Comparison of ENCODE assay signal across 19 cellular contexts in the genomic region with DNA sequence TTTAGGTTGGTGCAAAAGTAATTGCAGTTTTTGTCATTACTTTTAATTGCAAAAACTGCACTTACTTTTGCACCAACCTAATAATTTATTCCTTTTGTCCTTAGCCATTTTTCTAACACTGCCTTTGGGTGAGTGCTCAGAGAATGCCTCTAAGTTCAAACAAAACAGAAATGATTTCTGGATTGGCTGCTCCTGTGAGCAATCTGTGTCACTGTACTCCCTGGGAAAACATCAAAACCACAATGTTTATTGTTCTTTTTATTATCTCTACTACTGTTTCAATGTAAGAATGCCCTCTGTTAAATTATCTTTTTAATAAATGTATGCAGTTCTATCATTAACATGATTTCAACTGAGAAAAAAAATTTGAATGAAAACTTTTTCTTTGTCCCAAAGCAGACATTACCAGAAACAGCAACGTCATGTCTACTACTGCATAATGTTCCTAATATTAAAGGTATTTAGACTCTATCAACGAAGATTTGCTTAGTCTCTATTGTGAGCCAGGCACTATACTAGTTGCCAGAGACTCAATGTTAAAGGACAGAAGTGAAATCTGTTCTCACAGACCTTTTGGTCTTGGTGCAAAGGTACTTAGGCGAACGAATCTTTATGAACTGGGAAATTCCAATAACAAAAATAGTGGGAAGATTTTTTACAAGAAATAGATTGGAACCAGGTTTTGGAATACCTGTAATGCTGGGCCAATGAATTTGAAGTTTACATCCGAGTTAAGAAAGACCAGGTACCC. TPM values are rescaled to one million over a fixed set of nuclear protein-coding genes. Genes with fewer than 3 reads are reported as not detected.
DNase-seq lines count a peak whose midpoint lies in the region; ATAC-seq, FAIRE-seq and TF ChIP-seq lines count a peak whose summit lies in the region.
"Had no signal": no experiment of that assay in that cellular context is flagged by ENCODE, and none has a peak within 500 bp of the region (broad histone marks: within the 10 kb centered on the region; RNA-seq: fewer than 3 reads in every experiment).

No MANE protein-coding gene starts in this region.

- no peaks in the 10 kb centered on the region for H3K9me3 Mint-ChIP-seq in CD4-positive, alpha-beta T cell
- H3K9me3 Mint-ChIP-seq: activated CD8-positive, alpha-beta T cell treated with anti-CD3 and anti-CD28 coated beads for 36 hours had no signal

- no peak overlapping the region for H3K4me3 ChIP-seq in liver (ENCODE audit: low read depth in 1 of 3, low read length in 3 of 3)
- no peak overlapping the region for H3K4me3 ChIP-seq in HepG2 (replicated peaks in 1 of 3; ENCODE audit: insufficient read depth in 1 of 3, low read depth in 2 of 3, low read length in 3 of 3)

- H3K27me3 ChIP-seq in liver (ENCODE audit: control insufficient read depth in 4 of 4, insufficient read depth in 4 of 4, low read length in 3 of 4), result no peaks in the 10 kb centered on the region
- H3K27me3 ChIP-seq in HepG2 (ENCODE audit: control insufficient read depth in 1 of 2, insufficient read depth in 2 of 2, low read length in 2 of 2), result no peaks in the 10 kb centered on the region
- no peaks in the 10 kb centered on the region for H3K27me3 ChIP-seq in CD4-positive, alpha-beta T cell (ENCODE audit: control insufficient read depth, insufficient read depth, low read length)

- POLR2A ChIA-PET in HepG2 (lab: Yijun Ruan, JAX), result no interaction called here
- POLR2A ChIA-PET in CD4-positive, alpha-beta T cell (lab: Charles Lee), result no interaction called here

- CTCF ChIA-PET in HepG2 (lab: Yijun Ruan, JAX; ENCODE audit: low intra/inter-chr PET ratio, low total read pairs), result no interaction called here
- CTCF ChIA-PET in CD4-positive, alpha-beta T cell (lab: Charles Lee), result no interaction called here

- H3K9me3 ChIP-seq in liver (ENCODE audit: control insufficient read depth in 4 of 4, low read length in 3 of 4), result no peaks in the 10 kb centered on the region
- no peaks in the 10 kb centered on the region for H3K9me3 ChIP-seq in HepG2 (ENCODE audit: low read length)
- H3K9me3 ChIP-seq in CD4-positive, alpha-beta T cell (ENCODE audit: control insufficient read depth, low read length), result no peaks in the 10 kb centered on the region

- BruUV-seq in HepG2 (replicated peaks; lab: Mats Ljungman, UMichigan), result no TSS peak

- peaks cover 4% of the 10 kb centered on the region for H3K4me1 Mint-ChIP-seq in CD4-positive, alpha-beta T cell (ENCODE audit: low read depth)

- intact Hi-C loops in HepG2 (cut with micrococcal nuclease; ENCODE audit: unreplicated experiment), result no loop called here
- intact Hi-C loops in left colon (cut with DNase I, micrococcal nuclease), result no loop called here
- intact Hi-C loops in sciatic nerve (cut with DNase I), result no loop called here
- intact Hi-C loops in CD4-positive, alpha-beta T cell (cut with DNase I, micrococcal nuclease), result loop anchor here in 1 of 2 experiments (10.0 kb wide), 1 partner anchor 497 kb away; the partner anchor contains the start of gene CHST11

- H3K36me3 Mint-ChIP-seq in CD4-positive, alpha-beta T cell (ENCODE audit: low read depth), result no peaks in the 10 kb centered on the region
- H3K36me3 Mint-ChIP-seq: CD14-positive monocyte had no signal

- H3K27ac ChIP-seq in liver (ENCODE audit: low read depth in 1 of 2, low read length in 2 of 2) (peak overlapping the region; percentile 9 to 48), HepG2 (ENCODE audit: extremely low read length, insufficient read depth, low read length) (no peak overlapping the region)
- H3K27ac ChIP-seq in CD4-positive, alpha-beta T cell (ENCODE audit: low read depth, low read length), result no peak overlapping the region
- H3K27ac ChIP-seq: HL-60, WERI-Rb-1 had no signal

- no peak for TF ChIP-seq EP300 in HepG2 (IDR thresholded peaks at IDR 0.05; ENCODE audit: low read depth in 2 of 2, low read length in 2 of 2)
- TF ChIP-seq EP300 in HepG2 (CRISPR knock-in tag; IDR thresholded peaks at IDR 0.05; ENCODE audit: borderline replicate concordance), result no peak

- no peak overlapping the region for H3K27ac Mint-ChIP-seq in CD4-positive, alpha-beta T cell
- H3K27ac Mint-ChIP-seq: activated CD8-positive, alpha-beta T cell treated with anti-CD3 and anti-CD28 coated beads for 36 hours; CD14-positive monocyte had no signal

- H3K36me3 ChIP-seq in liver (ENCODE audit: control insufficient read depth in 4 of 4, insufficient read depth in 3 of 4, low read depth in 1 of 4, low read length in 3 of 4) (no peaks in the 10 kb centered on the region), HepG2 (replicated peaks in 1 of 2; ENCODE audit: control insufficient read depth in 1 of 2, insufficient read depth in 2 of 2, low read length in 2 of 2) (no peaks in the 10 kb centered on the region)
- H3K36me3 ChIP-seq: WERI-Rb-1 had no signal

- TF ChIP-seq RAD21 in liver (IDR thresholded peaks at IDR 0.05) (no peak), HepG2 (CRISPR knock-in tag; IDR thresholded peaks at IDR 0.05) (no peak)

- H2AFZ ChIP-seq in HepG2 (ENCODE audit: low read length), result no peak overlapping the region

- TF ChIP-seq CTCF in liver (IDR thresholded peaks at IDR 0.05; ENCODE audit: low read depth, low read length, missing input control) (no peak), HepG2 (CRISPR knock-in tag; IDR thresholded peaks at IDR 0.05) (no peak)
- no peak for TF ChIP-seq CTCF in CD4-positive, alpha-beta T cell (IDR thresholded peaks at IDR 0.05)

- H3K27me3 Mint-ChIP-seq in CD4-positive, alpha-beta T cell, result no peaks in the 10 kb centered on the region

- H3K4me3 Mint-ChIP-seq in CD4-positive, alpha-beta T cell, result no peak overlapping the region
- H3K4me3 Mint-ChIP-seq: activated CD8-positive, alpha-beta T cell treated with anti-CD3 and anti-CD28 coated beads for 36 hours; CD14-positive monocyte had no signal

- no peak overlapping the region for H3K4me2 ChIP-seq in HepG2 (ENCODE audit: low read depth, low read length)

- FAIRE-seq in HepG2 (lab: Jason Lieb, UNC), result no peak
- FAIRE-seq: colon, keratinocyte had no signal

- H3K79me2 ChIP-seq in HepG2 (ENCODE audit: insufficient read depth, low read length), result no peaks in the 10 kb centered on the region

- ATAC-seq in HepG2 (no peak), left colon (peak; percentile 45), SK-N-SH treated with all-trans-retinoic acid at 6 μM for 48 hours (no peak), sciatic nerve (no peak), HG02678 (IDR thresholded peaks at IDR 0.05; ENCODE audit: unreplicated experiment) (no peak)
- no peak for ATAC-seq in CD4-positive, alpha-beta T cell (ENCODE audit: poor library complexity)
- ATAC-seq: activated CD8-positive, alpha-beta T cell treated with anti-CD3 and anti-CD28 coated beads for 36 hours had no signal

- H3K4me1 ChIP-seq in liver (ENCODE audit: control insufficient read depth in 4 of 4, insufficient read depth in 4 of 4, low read length in 3 of 4), result peaks cover 11 to 54% (median 36%) of the 10 kb centered on the region in 4 donors
- peaks cover 21% of the 10 kb centered on the region for H3K4me1 ChIP-seq in HepG2 (ENCODE audit: insufficient read depth, low read length)

- in situ Hi-C loops in HepG2 (cut with HindIII; ENCODE audit: extremely low pct_ligation_motif_present, low pct_unique_long_range_greater_than_20kb), result no loop called here

- 42% methylated on average over 5 of the region's 5 CpGs for WGBS in liver
- WGBS in HepG2 (ENCODE audit: low lambda C conversion rate), result 84% methylated on average over 5 of the region's 5 CpGs

- DNase-seq in HepG2 (ENCODE audit: low spot score) (no peak), astrocyte of the hippocampus (ENCODE audit: low read depth, low spot score) (peak; percentile 30), left colon (no peak), sciatic nerve (ENCODE audit: low spot score) (no peak)
- DNase-seq in CD4-positive, alpha-beta T cell, result no peak
- DNase-seq: 8988T; activated CD8-positive, alpha-beta T cell treated with anti-CD3 and anti-CD28 coated beads for 36 hours; amniotic stem cell; NCI-H1105 treated with DMSO at 0.1 percent for 48 hours; NCI-H774; stimulated activated naive CD4-positive, alpha-beta T cell; WERI-Rb-1 had no signal

- H3K9ac ChIP-seq in liver (ENCODE audit: low read depth in 1 of 2, low read length in 2 of 2), result no peak overlapping the region
- H3K9ac ChIP-seq in HepG2 (ENCODE audit: insufficient read depth, low read depth, low read length), result no peak overlapping the region

- no peaks in the 10 kb centered on the region for H4K20me1 ChIP-seq in HepG2 (ENCODE audit: insufficient read depth, low read length)

- TF ChIP-seq POLR2A in HepG2 (IDR thresholded peaks at IDR 0.05; ENCODE audit: insufficient read depth in 1 of 2, low read depth in 2 of 2, low read length in 2 of 2), result no peak

RNA-seq across cellular contexts. Expression of gene SLC41A2, which starts 6.2 kb away (rescaled TPM):
- total RNA-seq in liver, result 100 to 1,000 TPM in 1 of 2 donors, 1 to 10 TPM in 1; 7.7 to 235 TPM
- polyA plus RNA-seq in liver, result 10 to 100 TPM; 24.7 to 25.7 TPM
- total RNA-seq in HepG2 (2016; rRNA removed; fragmentation: Illumina TruSeq; extraction: Trizol), result 12.8 and 14.7 TPM in 2 replicates
- 31.7 and 33.7 TPM in 2 replicates for total RNA-seq in HepG2 (2016; cell fraction: cytosol; rRNA removed; fragmentation: Illumina TruSeq; extraction: Trizol; ENCODE audit: low read depth)
- 11.6 and 15.0 TPM in 2 replicates for total RNA-seq in HepG2 (2016; cell fraction: insoluble cytoplasmic fraction; rRNA removed; fragmentation: Illumina TruSeq; extraction: Trizol)
- total RNA-seq in HepG2 (2016; cell fraction: membrane; rRNA removed; fragmentation: Illumina TruSeq; extraction: Trizol), result 17.1 and 21.1 TPM in 2 replicates
- total RNA-seq in HepG2 (2016; cell fraction: nucleus; rRNA removed; fragmentation: Illumina TruSeq; extraction: Trizol), result 16.4 and 18.7 TPM in 2 replicates
- polyA plus RNA-seq in HepG2 (2011; rRNA removed), result 1.8 and 2.3 TPM in 2 replicates
- 1.1 and 1.8 TPM in 2 replicates for polyA plus RNA-seq in HepG2 (2011; cell fraction: cytosol; rRNA removed)
- polyA plus RNA-seq in HepG2 (2011; cell fraction: nucleus; rRNA removed), result 0.87 and 1.7 TPM in 2 replicates
- 2.7 and 3.3 TPM in 2 replicates for polyA plus RNA-seq in HepG2 (2012)
- polyA plus RNA-seq in HepG2 (2016; cell fraction: cytosol; fragmentation: Illumina TruSeq; extraction: Trizol; ENCODE audit: low read depth), result 1.3 and 2.5 TPM in 2 replicates
- 4.1 and 5.4 TPM in 2 replicates for polyA plus RNA-seq in HepG2 (2016; cell fraction: insoluble cytoplasmic fraction; fragmentation: Illumina TruSeq; extraction: Trizol; ENCODE audit: low read depth)
- polyA plus RNA-seq in HepG2 (2016; cell fraction: membrane; fragmentation: Illumina TruSeq; extraction: Trizol; ENCODE audit: low read depth), result 3.6 and 4.1 TPM in 2 replicates
- polyA plus RNA-seq in HepG2 (2016; cell fraction: nucleus; fragmentation: Illumina TruSeq; extraction: Trizol; ENCODE audit: insufficient read depth, low read depth), result 7.4 and 9.8 TPM in 2 replicates
- 4.2 and 6.5 TPM in 2 replicates for polyA minus RNA-seq in HepG2 (2011; rRNA and poly(A)+ RNA removed; ENCODE audit: low replicate concordance)
- 4.3 and 4.8 TPM in 2 replicates for polyA minus RNA-seq in HepG2 (2011; cell fraction: cytosol; rRNA and poly(A)+ RNA removed)
- polyA minus RNA-seq in HepG2 (2011; cell fraction: nucleus; rRNA and poly(A)+ RNA removed), result 8.4 and 10.4 TPM in 2 replicates
- 10 to 100 TPM; 91.5 to 99.9 TPM for total RNA-seq in left colon
- 19.3 TPM for total RNA-seq in sciatic nerve
- 1 to 10 TPM; 1.2 to 1.7 TPM for total RNA-seq in CD4-positive, alpha-beta T cell

RNA-seq across cellular contexts. Expression of gene NOPCHAP1, which starts 34.2 kb away (rescaled TPM):
- total RNA-seq in liver, result 1 to 10 TPM; 2.1 to 3.6 TPM
- polyA plus RNA-seq in liver, result 10 to 100 TPM in 1 of 2 donors, 1 to 10 TPM in 1; 3.4 to 18.6 TPM
- 38.1 and 51.5 TPM in 2 replicates for total RNA-seq in HepG2 (2016; rRNA removed; fragmentation: Illumina TruSeq; extraction: Trizol)
- 18.0 and 20.8 TPM in 2 replicates for total RNA-seq in HepG2 (2016; cell fraction: cytosol; rRNA removed; fragmentation: Illumina TruSeq; extraction: Trizol; ENCODE audit: low read depth)
- 36.7 and 52.0 TPM in 2 replicates for total RNA-seq in HepG2 (2016; cell fraction: insoluble cytoplasmic fraction; rRNA removed; fragmentation: Illumina TruSeq; extraction: Trizol)
- 20.7 and 21.6 TPM in 2 replicates for total RNA-seq in HepG2 (2016; cell fraction: membrane; rRNA removed; fragmentation: Illumina TruSeq; extraction: Trizol)
- total RNA-seq in HepG2 (2016; cell fraction: nucleus; rRNA removed; fragmentation: Illumina TruSeq; extraction: Trizol), result 13.0 and 14.4 TPM in 2 replicates
- polyA plus RNA-seq in HepG2 (2011; rRNA removed), result 4.5 and 5.7 TPM in 2 replicates
- 5.2 and 5.8 TPM in 2 replicates for polyA plus RNA-seq in HepG2 (2011; cell fraction: cytosol; rRNA removed)
- polyA plus RNA-seq in HepG2 (2011; cell fraction: nucleus; rRNA removed), result 2.0 and 2.5 TPM in 2 replicates
- polyA plus RNA-seq in HepG2 (2012), result 8.4 and 15.0 TPM in 2 replicates
- 13.1 and 13.3 TPM in 2 replicates for polyA plus RNA-seq in HepG2 (2016; cell fraction: cytosol; fragmentation: Illumina TruSeq; extraction: Trizol; ENCODE audit: low read depth)
- polyA plus RNA-seq in HepG2 (2016; cell fraction: insoluble cytoplasmic fraction; fragmentation: Illumina TruSeq; extraction: Trizol; ENCODE audit: low read depth), result 30.0 and 32.6 TPM in 2 replicates
- 12.7 and 13.5 TPM in 2 replicates for polyA plus RNA-seq in HepG2 (2016; cell fraction: membrane; fragmentation: Illumina TruSeq; extraction: Trizol; ENCODE audit: low read depth)
- polyA plus RNA-seq in HepG2 (2016; cell fraction: nucleus; fragmentation: Illumina TruSeq; extraction: Trizol; ENCODE audit: insufficient read depth, low read depth), result 12.6 and 19.4 TPM in 2 replicates
- polyA minus RNA-seq in HepG2 (2011; rRNA and poly(A)+ RNA removed; ENCODE audit: low replicate concordance), result 3.9 and 12.6 TPM in 2 replicates
- polyA minus RNA-seq in HepG2 (2011; cell fraction: cytosol; rRNA and poly(A)+ RNA removed), result 2.9 and 5.5 TPM in 2 replicates
- polyA minus RNA-seq in HepG2 (2011; cell fraction: nucleus; rRNA and poly(A)+ RNA removed), result 6.6 and 7.3 TPM in 2 replicates
- total RNA-seq in left colon, result 10 to 100 TPM; 14.8 to 15.0 TPM
- total RNA-seq in sciatic nerve, result 10.6 TPM
- 10 to 100 TPM; 10.1 to 11.8 TPM for total RNA-seq in CD4-positive, alpha-beta T cell

Comparison
In these comparisons a context has a peak if more than half of its experiments do, and no peak if none do; other contexts are left out.
1. H3K27ac ChIP-seq: peak in liver (2 of 2); none in HepG2 (single experiment) and CD4-positive, alpha-beta T cell (single experiment).